Comparison of ENCODE assay signal across 25 cellular contexts in genomic region chr13:112996671-112997091, GRCh38. TPM values are rescaled to one million over a fixed set of nuclear protein-coding genes. Genes with fewer than 3 reads are reported as not detected.
A peak's percentile ranks its signal among the peaks of the same experiment; 100 is the strongest.
DNase-seq lines count a peak whose midpoint lies in the region; TF ChIP-seq lines count a peak whose summit lies in the region.
"Had no signal": no experiment of that assay in that cellular context is flagged by ENCODE, and none has a peak within 500 bp of the region (broad histone marks: within the 10 kb centered on the region; RNA-seq: fewer than 3 reads in every experiment).

No MANE protein-coding gene starts in this region.

- H2BK12ac ChIP-seq in neuronal stem cell (ENCODE audit: low read length), result no peak overlapping the region

- H3K4me1 Mint-ChIP-seq in osteocyte (ENCODE audit: unreplicated experiment), result peaks cover 9% of the 10 kb centered on the region
- H3K4me1 Mint-ChIP-seq: IgD-negative memory B cell had no signal

- peak overlapping the region; percentile 78 for H3K14ac ChIP-seq in neuronal stem cell (ENCODE audit: low read length)

- no peak overlapping the region for H3K23ac ChIP-seq in neuronal stem cell (ENCODE audit: low read depth, low read length, poor library complexity)

- peaks cover 23% of the 10 kb centered on the region for H3K27me3 Mint-ChIP-seq in osteocyte (ENCODE audit: unreplicated experiment)
- H3K27me3 Mint-ChIP-seq: CD4-positive, CD25-positive, alpha-beta regulatory T cell had no signal

- no peak overlapping the region for H3K4me3 Mint-ChIP-seq in osteocyte (ENCODE audit: unreplicated experiment)
- H3K4me3 Mint-ChIP-seq: CD4-positive, CD25-positive, alpha-beta regulatory T cell; IgD-negative memory B cell had no signal

- no peak overlapping the region for H2BK120ac ChIP-seq in neuronal stem cell (ENCODE audit: low read depth, low read length)

- peak; percentile 85 for DNase-seq in COLO668 (lab: John Stamatoyannopoulos, UW; ENCODE audit: unreplicated experiment)
- peak; percentile 39 for DNase-seq in NCI-H510A (lab: John Stamatoyannopoulos, UW)
- peak; percentile 80 for DNase-seq in colonic mucosa
- DNase-seq in neuronal stem cell (ENCODE audit: low spot score), result no peak
- no peak for DNase-seq in SJCRH30
- DNase-seq in T-helper 9 cell, result no peak
- no peak for DNase-seq in osteocyte (ENCODE audit: extremely low spot score, unreplicated experiment)
- no peak for DNase-seq in hepatocyte (ENCODE audit: low spot score)
- DNase-seq: ACHN; AML-193; Calu3; CD4-positive, CD25-positive, alpha-beta regulatory T cell; GDM1; GM23248; HCEC 1CT; Kasumi-1; MM.1S; NCI-H1092 treated with DMSO at 0.1 percent for 48 hours; NCI-H1694; NCI-H446; PC-3; SK-N-SH had no signal

- no peak overlapping the region for H2BK15ac ChIP-seq in neuronal stem cell (ENCODE audit: low read length)

- H2BK5ac ChIP-seq in neuronal stem cell (ENCODE audit: low read length), result no peak overlapping the region

- no peak overlapping the region for H4K8ac ChIP-seq in neuronal stem cell (ENCODE audit: low read depth, low read length)

- H3K4me1 ChIP-seq in colonic mucosa, result peaks cover 33% of the 10 kb centered on the region
- H3K4me1 ChIP-seq in neuronal stem cell (ENCODE audit: control insufficient read depth in 2 of 2, insufficient read depth in 1 of 2, low read depth in 1 of 2, low read length in 2 of 2), result peaks cover 20 to 31% of the 10 kb centered on the region in 2 donors
- peaks cover 46% of the 10 kb centered on the region for H3K4me1 ChIP-seq in SJCRH30
- peaks cover 17% of the 10 kb centered on the region for H3K4me1 ChIP-seq in hepatocyte (ENCODE audit: insufficient read depth)

- H3K27ac ChIP-seq in colonic mucosa (peak overlapping the region; percentile 77), neuronal stem cell (replicated peaks; ENCODE audit: low read length) (no peak overlapping the region), SJCRH30 (no peak overlapping the region), hepatocyte (no peak overlapping the region)
- H3K27ac ChIP-seq: GM23248, HL-60 had no signal

- H3K36me3 Mint-ChIP-seq in osteocyte (ENCODE audit: unreplicated experiment), result no peaks in the 10 kb centered on the region
- H3K36me3 Mint-ChIP-seq: CD4-positive, CD25-positive, alpha-beta regulatory T cell; IgD-negative memory B cell had no signal

- no peaks in the 10 kb centered on the region for H3K36me3 ChIP-seq in colonic mucosa
- no peaks in the 10 kb centered on the region for H3K36me3 ChIP-seq in neuronal stem cell (replicated peaks in 1 of 2; ENCODE audit: control insufficient read depth in 2 of 2, insufficient read depth in 2 of 2, low read length in 2 of 2)
- no peaks in the 10 kb centered on the region for H3K36me3 ChIP-seq in SJCRH30
- H3K36me3 ChIP-seq in hepatocyte (replicated peaks; ENCODE audit: insufficient read depth, low read depth), result no peaks in the 10 kb centered on the region

- H3K4ac ChIP-seq in neuronal stem cell (ENCODE audit: low read length), result no peak overlapping the region

- no peak overlapping the region for H3K4me3 ChIP-seq in colonic mucosa
- H3K4me3 ChIP-seq in neuronal stem cell (ENCODE audit: low read length in 2 of 2), result no peak overlapping the region
- no peak overlapping the region for H3K4me3 ChIP-seq in SJCRH30
- H3K4me3 ChIP-seq in hepatocyte, result no peak overlapping the region
- H3K4me3 ChIP-seq: GM12878, GM23248 had no signal

- no peak overlapping the region for H3K4me2 ChIP-seq in neuronal stem cell (ENCODE audit: insufficient read depth, low read length, poor library complexity, severe bottlenecking)
- H3K4me2 ChIP-seq in hepatocyte, result no peak overlapping the region
- H3K4me2 ChIP-seq: SK-N-SH had no signal

- no peak overlapping the region for H3K27ac Mint-ChIP-seq in osteocyte (ENCODE audit: unreplicated experiment)

- no CpG with 5 or more reads among the region's 19 CpGs for WGBS in neuronal stem cell (ENCODE audit: extremely low coverage in 2 of 2, insufficient read length in 2 of 2, insufficient replicate concordance in 1 of 2), 2 donors
- 90% methylated on average over 18 of the region's 19 CpGs for WGBS in hepatocyte (ENCODE audit: low lambda C conversion rate, missing lambda C conversion rate)

- H4K91ac ChIP-seq in neuronal stem cell (ENCODE audit: low read depth, low read length, poor library complexity), result no peak overlapping the region

- no peaks in the 10 kb centered on the region for H3K9me2 ChIP-seq in hepatocyte (replicated peaks; ENCODE audit: insufficient read depth)
- H3K9me2 ChIP-seq: SK-N-SH had no signal

- intact Hi-C loops in colonic mucosa (cut with DNase I), result no loop called here

- no peaks in the 10 kb centered on the region for H3K27me3 ChIP-seq in colonic mucosa
- no peaks in the 10 kb centered on the region for H3K27me3 ChIP-seq in neuronal stem cell (ENCODE audit: control insufficient read depth in 3 of 3, insufficient read depth in 3 of 3, low read depth in 1 of 3, low read length in 3 of 3)
- H3K27me3 ChIP-seq in SJCRH30, result peaks cover 13% of the 10 kb centered on the region; the same call in 1 of the 2 replicates
- H3K27me3 ChIP-seq in hepatocyte, result no peaks in the 10 kb centered on the region

- H3K9me3 ChIP-seq in colonic mucosa (no peaks in the 10 kb centered on the region), neuronal stem cell (replicated peaks in 1 of 2; ENCODE audit: control insufficient read depth in 2 of 2, insufficient read depth in 1 of 2, low read depth in 1 of 2, low read length in 2 of 2) (no peaks in the 10 kb centered on the region), SJCRH30 (replicated peaks) (no peaks in the 10 kb centered on the region), hepatocyte (ENCODE audit: low read depth) (no peaks in the 10 kb centered on the region)
- H3K9me3 ChIP-seq: SK-N-SH had no signal

- peak overlapping the region; percentile 65 for H2AK5ac ChIP-seq in neuronal stem cell (ENCODE audit: low read depth, low read length)

- no peaks in the 10 kb centered on the region for H3K79me2 ChIP-seq in hepatocyte

- TF ChIP-seq CTCF in colonic mucosa (IDR thresholded peaks at IDR 0.05), result no peak
- TF ChIP-seq CTCF in osteocyte (IDR thresholded peaks at IDR 0.05), result no peak
- TF ChIP-seq CTCF in hepatocyte (IDR thresholded peaks at IDR 0.05; ENCODE audit: poor library complexity), result no peak

- no peak overlapping the region for H2AFZ ChIP-seq in neuronal stem cell (ENCODE audit: low read length)
- H2AFZ ChIP-seq in hepatocyte, result no peak overlapping the region
- H2AFZ ChIP-seq: GM23248 had no signal

- H3K9me3 Mint-ChIP-seq in osteocyte (ENCODE audit: unreplicated experiment), result no peaks in the 10 kb centered on the region
- H3K9me3 Mint-ChIP-seq: IgD-negative memory B cell had no signal

- H3K18ac ChIP-seq in neuronal stem cell (ENCODE audit: low read length), result peak overlapping the region; percentile 46

- peak overlapping the region; percentile 37 to 59 for H3K9ac ChIP-seq in colonic mucosa (ENCODE audit: low read depth in 2 of 2, low read length in 2 of 2)
- H3K9ac ChIP-seq in neuronal stem cell (ENCODE audit: low read depth, low read length, poor library complexity), result no peak overlapping the region
- H3K9ac ChIP-seq: GM23248, SK-N-SH had no signal

- no peaks in the 10 kb centered on the region for H4K20me1 ChIP-seq in hepatocyte (ENCODE audit: insufficient read depth, poor library complexity, severe bottlenecking)

- peaks cover 23% of the 10 kb centered on the region for H3K79me1 ChIP-seq in neuronal stem cell (ENCODE audit: low read depth, low read length)

RNA-seq across cellular contexts. Expression of gene MCF2L, which starts 27.7 kb away (rescaled TPM):
- total RNA-seq in colonic mucosa (10 to 100 TPM; 45.0 to 88.3 TPM), osteocyte (4.3 and 5.6 TPM in 2 replicates), hepatocyte (16.7 and 22.4 TPM in 2 replicates)
- 20.8 TPM for polyA plus RNA-seq in neuronal stem cell (2013, experiment 1 of 2)
- 20.3 TPM for polyA plus RNA-seq in neuronal stem cell (2013, experiment 2 of 2)
- 4.4 and 4.6 TPM in 2 replicates for total RNA-seq in SJCRH30 (2014; rRNA removed; shearing (Covaris generic))
- 11.1 and 13.5 TPM in 2 replicates for polyA plus RNA-seq in hepatocyte
- total RNA-seq: GM23248 had no signal
- polyA plus RNA-seq: GM23248 had no signal

Comparison
In these comparisons a context has a peak if more than half of its experiments do, and no peak if none do; other contexts are left out.
1. DNase-seq: peak in COLO668 (single experiment), NCI-H510A (single experiment) and colonic mucosa (single experiment); none in neuronal stem cell (single experiment), SJCRH30 (0 of 2), T-helper 9 cell (single experiment), osteocyte (single experiment) and hepatocyte (single experiment).